8 cellular contexts compared by ENCODE assay signal in the genomic region with DNA sequence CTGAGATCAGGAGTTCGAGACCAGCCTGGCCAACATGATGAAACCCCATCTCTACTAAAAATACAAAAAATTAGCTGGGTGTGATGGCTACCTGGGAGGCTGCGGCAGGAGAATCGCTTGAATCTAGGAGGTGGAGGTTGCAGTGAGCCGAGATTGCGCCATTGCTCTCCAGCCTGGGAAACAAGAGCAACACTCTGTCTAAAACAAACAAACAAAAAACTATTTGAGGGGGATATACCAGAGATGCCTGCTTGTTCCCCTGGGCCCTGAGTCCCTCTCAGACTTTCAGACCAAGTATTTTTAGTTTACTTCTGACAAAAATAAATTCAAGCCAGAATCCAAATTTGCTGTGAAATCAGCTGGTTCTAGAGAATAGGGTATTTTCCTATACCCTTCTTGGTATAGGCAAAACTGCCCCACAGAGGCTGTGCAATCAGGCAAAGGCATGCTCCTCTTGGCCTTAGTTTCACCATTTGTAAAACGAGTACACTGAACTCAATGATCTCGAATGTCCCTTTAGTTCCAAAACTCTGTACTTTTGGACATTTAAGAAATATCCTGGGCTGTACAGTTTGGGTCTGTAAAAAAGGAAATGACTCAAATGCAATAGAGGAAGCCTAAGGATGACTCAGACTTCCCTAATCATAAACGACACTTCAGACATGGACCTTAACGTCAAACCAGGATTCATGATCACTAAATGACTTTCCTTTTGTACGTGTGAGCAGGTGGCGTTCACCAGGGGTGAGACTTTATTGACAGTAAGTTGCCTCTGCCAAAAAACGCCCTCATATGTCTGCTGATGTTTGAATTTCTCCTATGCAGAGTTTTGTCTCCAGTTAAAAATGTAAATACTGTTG. TPM values are rescaled to one million over a fixed set of nuclear protein-coding genes. Genes with fewer than 3 reads are reported as not detected.
DNase-seq lines count a peak whose midpoint lies in the region; ATAC-seq and TF ChIP-seq lines count a peak whose summit lies in the region.

No MANE protein-coding gene starts in this region.

- in situ Hi-C loops in IMR-90 (cut with MboI; ENCODE audit: low sequenced_read_pairs): loop anchor here (5.0 kb wide), 1 partner anchor 36 kb away; a partner anchor contains a TSS

- no peak overlapping the region for H2AFZ ChIP-seq in IMR-90 (replicated peaks; ENCODE audit: low read length, poor library complexity)

- peak overlapping the region; percentile 92; the same call in 2 of the 3 replicates for H2BK15ac ChIP-seq in IMR-90 (ENCODE audit: low read depth, low read length)

- H3K9me3 ChIP-seq in IMR-90 (ENCODE audit: control insufficient read depth, insufficient read depth, low read length) (no peaks in the 10 kb centered on the region), left lung (no peaks in the 10 kb centered on the region)

- peaks cover 29% of the 10 kb centered on the region for H3K4me1 Mint-ChIP-seq in brain
- H3K4me1 Mint-ChIP-seq in stimulated activated naive B cell treated with anti-CD40 and anti-IgM and Interleukin-4, amounts not matched to agents 10 μg/mL and 1 μg/mL and 100 μg/mL, for 72 hours: peaks cover 40 to 64% of the 10 kb centered on the region in 2 donors

- H3K4me3 Mint-ChIP-seq in brain: no peak overlapping the region
- peak overlapping the region; percentile 50 to 55 for H3K4me3 Mint-ChIP-seq in stimulated activated naive B cell treated with anti-CD40 and anti-IgM and Interleukin-4, amounts not matched to agents 10 μg/mL and 1 μg/mL and 100 μg/mL, for 72 hours

- dilution Hi-C loops in IMR-90 (cut with HindIII; ENCODE audit: low sequenced_read_pairs, unreplicated experiment): no loop called here

- H3K9ac ChIP-seq in IMR-90 (ENCODE audit: low read depth, low read length): no peak overlapping the region

- H2BK120ac ChIP-seq in IMR-90 (ENCODE audit: low read depth, low read length): peak overlapping the region; percentile 93

- peak overlapping the region; percentile 81 for H3K4me2 ChIP-seq in IMR-90 (ENCODE audit: low read depth, low read length)

- peak overlapping the region; percentile 88 for H2BK5ac ChIP-seq in IMR-90 (ENCODE audit: low read depth, low read length, poor library complexity, severe bottlenecking)

- H3K9me1 ChIP-seq in IMR-90 (ENCODE audit: insufficient read depth, low read length): 0 out of 2 replicates have a peak, but pooled peaks cover 2% of the 10 kb centered on the region

- H3K14ac ChIP-seq in IMR-90 (replicated peaks; ENCODE audit: low read depth, low read length): peak overlapping the region; percentile 87

- peak overlapping the region; percentile 92 for H2BK20ac ChIP-seq in IMR-90 (ENCODE audit: low read depth, low read length)

- H3K27me3 Mint-ChIP-seq in brain: peaks cover 2% of the 10 kb centered on the region
- no peaks in the 10 kb centered on the region for H3K27me3 Mint-ChIP-seq in stimulated activated naive B cell treated with anti-CD40 and anti-IgM and Interleukin-4, amounts not matched to agents 10 μg/mL and 1 μg/mL and 100 μg/mL, for 72 hours

- DNase-seq in activated T-cell treated with anti-CD3 and anti-CD28 coated beads for 24 hours (ENCODE audit: low read depth) (peak; percentile 41), IMR-90 (peak; percentile 98), SKM-1 treated with dmso at 0.1 percent for 144 hours (lab: John Stamatoyannopoulos, UW; ENCODE audit: unreplicated experiment) (peak; percentile 99), left lung (peak in 1 of 2 donors; percentile 52)
- DNase-seq in activated T-cell treated with anti-CD3 and anti-CD28 coated beads, Interleukin-2, amount 50 U/mL, for 1 hour: no peak
- DNase-seq in stimulated activated naive B cell treated with anti-CD40 and anti-IgM and Interleukin-4, amounts not matched to agents 10 μg/mL and 1 μg/mL and 100 μg/mL, for 72 hours: peak; percentile 59
- no peak for DNase-seq in effector CD8-positive, alpha-beta T cell (lab: John Stamatoyannopoulos, UW)

- H3K27ac ChIP-seq in IMR-90 (ENCODE audit: insufficient read depth, low read length): peak overlapping the region; percentile 90
- peak overlapping the region; percentile 95 to 100 for H3K27ac ChIP-seq in left lung

- peak; percentile 57 for TF ChIP-seq POLR2A in IMR-90 (IDR thresholded peaks at IDR 0.05; ENCODE audit: low read depth, low read length)

- ATAC-seq in IMR-90 (ENCODE audit: low read depth): peak; percentile 69
- peak; percentile 62 for ATAC-seq in left lung
- ATAC-seq in stimulated activated naive B cell treated with anti-CD40 and anti-IgM and Interleukin-4, amounts not matched to agents 10 μg/mL and 1 μg/mL and 100 μg/mL, for 72 hours (replicated peaks): peak; percentile 79 to 80

- H3K9me3 Mint-ChIP-seq in brain: no peaks in the 10 kb centered on the region
- no peaks in the 10 kb centered on the region for H3K9me3 Mint-ChIP-seq in stimulated activated naive B cell treated with anti-CD40 and anti-IgM and Interleukin-4, amounts not matched to agents 10 μg/mL and 1 μg/mL and 100 μg/mL, for 72 hours

- peaks cover 3% of the 10 kb centered on the region; the same call in 1 of the 2 replicates for H4K20me1 ChIP-seq in IMR-90 (ENCODE audit: insufficient read depth, low read length)

- H3K4me3 ChIP-seq in IMR-90 (ENCODE audit: insufficient read depth, low read depth, low read length) (peak overlapping the region; percentile 3; the same call in 1 of the 2 replicates), left lung (peak overlapping the region in 1 of 2 donors; percentile 25)

- H3K56ac ChIP-seq in IMR-90 (ENCODE audit: extremely low read depth, insufficient read depth, low read length): peak overlapping the region; percentile 68

- intact Hi-C loops in IMR-90 (cut with micrococcal nuclease): no loop called here
- intact Hi-C loops in left lung (cut with DNase I): no loop called here

- H3K4ac ChIP-seq in IMR-90 (ENCODE audit: low read depth, low read length): peak overlapping the region; percentile 95

- H3K36me3 ChIP-seq in IMR-90 (ENCODE audit: control insufficient read depth, insufficient read depth, low read length) (peaks cover 6% of the 10 kb centered on the region), left lung (peaks cover 0 to 13% of the 10 kb centered on the region in 2 donors)

- H3K79me1 ChIP-seq in IMR-90 (ENCODE audit: low read depth in 1 of 2, low read length in 2 of 2): peaks cover 13 to 42% of the 10 kb centered on the region in 2 experiments

- peaks cover 14% of the 10 kb centered on the region for H3K4me1 ChIP-seq in IMR-90 (ENCODE audit: control insufficient read depth, insufficient read depth, low read length)
- peaks cover 36 to 92% of the 10 kb centered on the region in 2 donors for H3K4me1 ChIP-seq in left lung

- no CpG with 5 or more reads among the region's 12 CpGs for WGBS in IMR-90 (ENCODE audit: extremely low coverage in 2 of 2, insufficient read length in 1 of 2), 2 experiments

- TF ChIP-seq CTCF in IMR-90 (conservative IDR thresholded peaks at IDR 0.05; ENCODE audit: low read depth, low read length) (no peak), brain (conservative IDR thresholded peaks at IDR 0.05) (no peak), left lung (IDR thresholded peaks at IDR 0.05) (no peak)

- H2AK5ac ChIP-seq in IMR-90 (ENCODE audit: low read depth, low read length): peak overlapping the region; percentile 92

- H3K18ac ChIP-seq in IMR-90 (ENCODE audit: low read depth, low read length): peak overlapping the region; percentile 93

- CTCF ChIA-PET in IMR-90 (lab: Yijun Ruan, JAX): no interaction called here

- H4K91ac ChIP-seq in IMR-90 (ENCODE audit: insufficient read depth, low read depth, low read length): peak overlapping the region; percentile 82

- H4K5ac ChIP-seq in IMR-90 (ENCODE audit: low read depth, low read length): peak overlapping the region; percentile 81

- H3K36me3 Mint-ChIP-seq in brain: peaks cover 59% of the 10 kb centered on the region
- H3K36me3 Mint-ChIP-seq in stimulated activated naive B cell treated with anti-CD40 and anti-IgM and Interleukin-4, amounts not matched to agents 10 μg/mL and 1 μg/mL and 100 μg/mL, for 72 hours: peaks cover 26 to 45% of the 10 kb centered on the region in 2 donors

- H3K23ac ChIP-seq in IMR-90 (ENCODE audit: low read depth, low read length): peak overlapping the region; percentile 91; the same call in 1 of the 2 replicates

- POLR2A ChIA-PET in IMR-90 (lab: Charles Lee; ENCODE audit: unreplicated experiment): interaction anchor here (0.6 kb wide), 2 partner anchors 37 to 161 kb away, joined by 4 to 5 read pairs; no protein-coding TSS in a partner anchor

- no peak for TF ChIP-seq RAD21 in IMR-90 (IDR thresholded peaks at IDR 0.05; ENCODE audit: low read length)

- peak overlapping the region in 3 of 5 experiments; percentile 45 to 96 (median 83) for H3K27ac Mint-ChIP-seq in brain
- peak overlapping the region; percentile 84 for H3K27ac Mint-ChIP-seq in stimulated activated naive B cell treated with anti-CD40 and anti-IgM and Interleukin-4, amounts not matched to agents 10 μg/mL and 1 μg/mL and 100 μg/mL, for 72 hours

- H3K27me3 ChIP-seq in IMR-90 (ENCODE audit: control insufficient read depth, insufficient read depth, low read length) (no peaks in the 10 kb centered on the region), left lung (no peaks in the 10 kb centered on the region)

- H4K8ac ChIP-seq in IMR-90 (ENCODE audit: low read depth in 2 of 2, low read length in 2 of 2): peak overlapping the region; percentile 57 to 84; a peak in 3 of 4 replicates

- no TSS peak for BruUV-seq in IMR-90 (replicated peaks; lab: Mats Ljungman, UMichigan)

- no peak overlapping the region for H2AK9ac ChIP-seq in IMR-90 (replicated peaks; ENCODE audit: low read depth, low read length, poor library complexity)

TF ChIP-seq in IMR-90, 13 proteins besides CTCF, POLR2A, EP300 and RAD21 (continues in another document):
- TF ChIP-seq MXI1 (IDR thresholded peaks at IDR 0.05; ENCODE audit: borderline replicate concordance, low read depth, low read length) (no peak), MAZ (IDR thresholded peaks at IDR 0.05; ENCODE audit: borderline replicate concordance, low read depth, low read length) (no peak), CHD1 (IDR thresholded peaks at IDR 0.05; ENCODE audit: low read depth, low read length) (peak; percentile 82; the same call in 1 of the 2 replicates)

RNA-seq across cellular contexts. Expression of a gene that starts 16.1 kb away (rescaled TPM):
- total RNA-seq in IMR-90 (2012; rRNA removed) (53.2 and 62.8 TPM in 2 replicates), left lung (100 to 1,000 TPM; 181 to 199 TPM)
- polyA plus RNA-seq in IMR-90 (2012; rRNA removed) (89.4 and 96.5 TPM in 2 replicates), brain (ENCODE audit: insufficient read depth, low read depth, low replicate concordance) (332 TPM)
- polyA plus RNA-seq in IMR-90 (2012; cell fraction: cytosol; rRNA removed): 15.3 and 27.8 TPM in 2 replicates
- 6.4 and 30.3 TPM in 2 replicates for polyA plus RNA-seq in IMR-90 (2012; cell fraction: nucleus; rRNA removed; ENCODE audit: low replicate concordance)

RNA-seq across cellular contexts. Expression of a gene that starts 33.9 kb away (rescaled TPM):
- total RNA-seq in IMR-90 (2012; rRNA removed) (142 and 212 TPM in 2 replicates), left lung (100 to 1,000 TPM; 266 to 280 TPM)
- polyA plus RNA-seq in IMR-90 (2012; rRNA removed) (79.5 and 88.4 TPM in 2 replicates), brain (ENCODE audit: insufficient read depth, low read depth, low replicate concordance) (95.9 TPM)
- 32.7 and 42.7 TPM in 2 replicates for polyA plus RNA-seq in IMR-90 (2012; cell fraction: cytosol; rRNA removed)
- 327 and 737 TPM in 2 replicates for polyA plus RNA-seq in IMR-90 (2012; cell fraction: nucleus; rRNA removed; ENCODE audit: low replicate concordance)

Comparison
In these comparisons a context has a peak if more than half of its experiments do, and no peak if none do; other contexts are left out.
1. DNase-seq: peak in activated T-cell treated with anti-CD3 and anti-CD28 coated beads for 24 hours (single experiment), IMR-90 (single experiment), SKM-1 treated with dmso at 0.1 percent for 144 hours (single experiment) and stimulated activated naive B cell treated with anti-CD40 and anti-IgM and Interleukin-4, amounts not matched to agents 10 μg/mL and 1 μg/mL and 100 μg/mL, for 72 hours (single experiment); none in activated T-cell treated with anti-CD3 and anti-CD28 coated beads, Interleukin-2, amount 50 U/mL, for 1 hour (single experiment) and effector CD8-positive, alpha-beta T cell (single experiment).
2. H3K4me3 Mint-ChIP-seq: peak in stimulated activated naive B cell treated with anti-CD40 and anti-IgM and Interleukin-4, amounts not matched to agents 10 μg/mL and 1 μg/mL and 100 μg/mL, for 72 hours (2 of 2); none in brain (0 of 5).
3. Peak in every context shown above with its lines, with median percentiles within 50 percentile points of each other: ATAC-seq.